Comparison of ENCODE assay signal across 1 cellular context in the genomic region with DNA sequence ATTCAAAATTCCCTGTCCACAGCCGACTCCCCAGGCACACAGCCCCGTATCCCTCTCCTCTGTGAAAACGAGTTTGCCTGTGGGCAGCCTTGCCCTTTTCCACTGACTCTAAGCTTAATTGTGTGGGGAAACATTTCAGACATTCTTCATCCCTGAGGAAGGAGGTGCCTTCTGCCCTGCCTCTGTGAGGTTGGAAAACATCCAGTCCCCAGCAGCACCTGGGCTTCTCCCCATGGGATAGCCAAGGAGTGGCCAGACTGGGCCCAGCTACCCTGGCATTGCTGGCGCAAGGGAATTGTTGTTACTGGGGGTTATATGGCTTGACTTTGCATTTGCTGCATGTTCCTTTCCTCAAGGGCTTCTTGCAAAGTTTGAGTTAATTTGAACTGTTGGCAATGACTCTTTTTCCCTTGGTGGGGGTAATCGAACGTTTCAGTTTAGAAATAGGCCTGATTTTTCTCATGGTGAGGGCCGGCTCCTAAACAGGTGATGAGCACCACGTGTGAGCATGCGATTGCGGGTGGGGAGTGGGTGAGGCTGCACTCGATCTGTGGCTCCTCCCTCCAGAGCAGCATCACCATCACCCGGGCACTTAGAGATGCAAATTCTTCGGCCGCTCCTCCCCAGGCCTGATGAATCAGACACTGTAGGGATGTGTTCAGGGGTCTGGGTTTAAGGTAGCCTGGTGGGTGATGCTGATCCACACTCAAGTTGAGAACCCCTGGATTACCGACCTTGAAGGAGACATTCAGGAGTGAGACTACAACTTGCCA.
TF ChIP-seq lines count a peak whose summit lies in the region.

No MANE protein-coding gene starts in this region.

TF ChIP-seq in H1, 55 proteins besides CTCF, POLR2A, EP300 and RAD21:
- no peak for TF ChIP-seq FOSL1 (IDR thresholded peaks at IDR 0.05; ENCODE audit: insufficient read depth, low read depth, low read length)
- TF ChIP-seq BACH1 (IDR thresholded peaks at IDR 0.05; ENCODE audit: low read length) = no peak
- no peak for TF ChIP-seq CTBP2 (IDR thresholded peaks at IDR 0.05; ENCODE audit: borderline replicate concordance, insufficient read depth, insufficient read length, low read length)
- TF ChIP-seq TAF7 (optimal IDR thresholded peaks at IDR 0.05; ENCODE audit: borderline replicate concordance, low read depth, low read length) = no peak
- TF ChIP-seq SIRT6 (IDR thresholded peaks at IDR 0.05; ENCODE audit: low read length) = no peak
- TF ChIP-seq POLR2AphosphoS5 (IDR thresholded peaks at IDR 0.05; ENCODE audit: low read depth, low read length) = no peak
- TF ChIP-seq BRCA1 (IDR thresholded peaks at IDR 0.05; ENCODE audit: low read depth, low read length) = no peak
